ENCODE assay signal across 15 cellular contexts in the genomic region with DNA sequence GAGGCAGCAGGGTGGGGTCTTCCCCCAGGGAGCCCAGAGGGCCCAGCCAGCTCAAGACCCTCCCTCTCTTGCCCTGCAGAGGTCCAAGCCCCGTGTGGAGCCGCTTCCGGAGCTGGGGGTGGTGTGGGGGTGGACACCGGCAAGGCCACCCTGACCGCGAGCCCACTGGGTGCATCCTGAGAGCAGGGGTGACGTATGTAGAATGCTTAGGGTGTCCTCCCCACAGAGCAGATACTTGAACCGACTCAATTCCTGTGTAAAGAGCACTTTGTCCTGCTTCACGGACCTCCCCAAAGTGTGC.
"Had no signal": no experiment of that assay in that cellular context is flagged by ENCODE, and none has a peak within 500 bp of the region (broad histone marks: within the 10 kb centered on the region; RNA-seq: fewer than 3 reads in every experiment).

No MANE protein-coding gene starts in this region.

- H3K9me3 Mint-ChIP-seq: activated T-helper 1 cell treated with anti-CD3 and anti-CD28 coated beads, Interleukin-12 subunit alpha, Interleukin-12 subunit beta, Interleukin-2, Interleukin-4 antibody, amounts not matched to agents 30 ng/mL and 10 ng/mL and 1 ng/mL, durations not matched to agents 14 hours and 24 hours and 36 hours; dendritic cell treated with granulocyte-macrophage colony-stimulating factor and Interleukin-4, amounts not matched to agents 40 ng/mL and 50 ng/mL, for 4 days; naive thymus-derived CD8-positive, alpha-beta T cell; T-helper 2 cell treated with Interferon-gamma antibody and Interleukin-4, amounts not matched to agents 5 μg/mL and 100 μg/mL, for 36 hours had no signal

- H3K36me3 ChIP-seq: uterus had no signal

- H3K4me1 ChIP-seq: tibial nerve, uterus had no signal

- H3K4me3 ChIP-seq: spleen, tibial nerve, uterus had no signal

- H3K27ac Mint-ChIP-seq: activated naive CD8-positive, alpha-beta T cell; T-helper 2 cell treated with Interferon-gamma antibody and Interleukin-4, amounts not matched to agents 5 μg/mL and 100 μg/mL, for 36 hours had no signal

- H3K27me3 ChIP-seq: spleen, tibial nerve, uterus had no signal

- H3K9me3 ChIP-seq: spleen, tibial nerve, uterus had no signal

- FAIRE-seq: TTC549 had no signal

- H3K27me3 Mint-ChIP-seq: activated naive CD8-positive, alpha-beta T cell; dendritic cell treated with granulocyte-macrophage colony-stimulating factor and Interleukin-4, amounts not matched to agents 40 ng/mL and 50 ng/mL, for 4 days; naive thymus-derived CD8-positive, alpha-beta T cell had no signal

- H3K27ac ChIP-seq: tibial nerve, uterus had no signal

- DNase-seq: activated CD4-positive, alpha-beta T cell treated with anti-CD3 and anti-CD28 coated beads, Interleukin-2, amount 50 U/mL, for 48 hours; activated gamma-delta T cell treated with Interleukin-2 at 50 U/mL for 16 hours; effector memory CD4-positive, alpha-beta T cell; occipital lobe; retina; spleen; stimulated activated naive CD8-positive, alpha-beta T cell treated with anti-CD3 and anti-CD28 coated beads, Interleukin-15, Interleukin-2, amounts not matched to agents 100 U/mL and 50 U/mL, for 24 hours; uterus had no signal

- ATAC-seq: stimulated activated naive CD8-positive, alpha-beta T cell treated with anti-CD3 and anti-CD28 coated beads, Interleukin-15, Interleukin-2, amounts not matched to agents 100 U/mL and 50 U/mL, for 24 hours had no signal

- H3K4me3 Mint-ChIP-seq: activated T-helper 1 cell treated with anti-CD3 and anti-CD28 coated beads, Interleukin-12 subunit alpha, Interleukin-12 subunit beta, Interleukin-2, Interleukin-4 antibody, amounts not matched to agents 30 ng/mL and 10 ng/mL and 1 ng/mL, durations not matched to agents 14 hours and 24 hours and 36 hours; dendritic cell treated with granulocyte-macrophage colony-stimulating factor and Interleukin-4, amounts not matched to agents 40 ng/mL and 50 ng/mL, for 4 days; T-helper 2 cell treated with Interferon-gamma antibody and Interleukin-4, amounts not matched to agents 5 μg/mL and 100 μg/mL, for 36 hours had no signal
